In the genomic region with DNA sequence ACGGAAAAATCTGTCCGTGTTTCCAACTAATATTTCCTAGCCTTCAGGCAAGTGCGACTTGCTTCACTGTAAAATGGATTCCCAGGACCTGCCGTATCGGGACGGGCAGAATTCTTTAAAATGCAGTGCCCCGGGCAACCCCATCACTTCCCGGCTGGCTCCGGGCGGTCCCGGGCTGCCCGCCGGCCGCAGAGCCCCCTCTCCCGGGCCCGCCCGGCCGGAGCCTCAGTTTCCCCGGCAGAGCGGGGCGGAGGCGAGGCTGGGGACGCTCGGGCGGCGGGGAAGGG, we compare ENCODE assay signal across 16 cellular contexts.
DNase-seq lines count a peak whose midpoint lies in the region; ATAC-seq and TF ChIP-seq lines count a peak whose summit lies in the region.
"Had no signal": no experiment of that assay in that cellular context is flagged by ENCODE, and none has a peak within 500 bp of the region (broad histone marks: within the 10 kb centered on the region; RNA-seq: fewer than 3 reads in every experiment).

No MANE protein-coding gene starts in this region.

- no peak overlapping the region for H3K9ac ChIP-seq in GM23248

- peaks cover 30% of the 10 kb centered on the region for H3F3A ChIP-seq in GM23248 (ENCODE audit: insufficient read depth)

- TF ChIP-seq POLR2A in heart left ventricle (IDR thresholded peaks at IDR 0.05) (no peak), gastroesophageal sphincter (IDR thresholded peaks at IDR 0.05) (no peak), vagina (IDR thresholded peaks at IDR 0.05) (no peak)

- TF ChIP-seq EP300 in gastroesophageal sphincter (IDR thresholded peaks at IDR 0.05) = no peak

- intact Hi-C loops in heart left ventricle (cut with DNase I) = no loop called here
- intact Hi-C loops in left cardiac atrium (cut with DNase I) = no loop called here
- intact Hi-C loops in vagina (cut with DNase I) = no loop called here

- H3K4me1 ChIP-seq in heart left ventricle = peaks cover 26 to 96% (median 84%) of the 10 kb centered on the region in 12 donors
- H3K4me1 ChIP-seq in gastroesophageal sphincter = peaks cover 7 to 100% (median 70%) of the 10 kb centered on the region in 3 donors
- H3K4me1 ChIP-seq in vagina = peaks cover 93% of the 10 kb centered on the region
- H3K4me1 ChIP-seq in GM23248 (ENCODE audit: insufficient read depth) = peaks cover 63% of the 10 kb centered on the region

- in situ Hi-C loops in GM23248 (cut with MboI) = no loop called here

- H3K27ac ChIP-seq in heart left ventricle (peak overlapping the region; percentile 23 to 100 (median 76)), gastroesophageal sphincter (peak overlapping the region; percentile 22 to 100 (median 98)), vagina (peak overlapping the region; percentile 100), GM23248 (no peak overlapping the region)

- peaks cover 100% of the 10 kb centered on the region for H3K79me2 ChIP-seq in GM23248 (ENCODE audit: insufficient read depth)

- H3K4me3 ChIP-seq in heart left ventricle = peak overlapping the region in 4 of 12 donors; percentile 14 to 41 (median 24)
- peak overlapping the region in 1 of 2 donors; percentile 12 for H3K4me3 ChIP-seq in gastroesophageal sphincter
- peak overlapping the region; percentile 25 for H3K4me3 ChIP-seq in retinal pigment epithelial cell (ENCODE audit: low read length)
- no peak overlapping the region for H3K4me3 ChIP-seq in vagina
- no peak overlapping the region for H3K4me3 ChIP-seq in GM23248
- H3K4me3 ChIP-seq: thyroid gland had no signal

- H3K4me2 ChIP-seq in GM23248 (ENCODE audit: unreplicated experiment) = no peak overlapping the region

- H3K36me3 ChIP-seq in heart left ventricle (peaks cover 0 to 2% (median 0%) of the 10 kb centered on the region in 9 donors), gastroesophageal sphincter (peaks cover 0 to 7% of the 10 kb centered on the region in 2 donors), vagina (no peaks in the 10 kb centered on the region), GM23248 (ENCODE audit: low read depth) (no peaks in the 10 kb centered on the region)
- H3K36me3 ChIP-seq: thyroid gland had no signal

- H3K27me3 ChIP-seq in heart left ventricle (no peaks in the 10 kb centered on the region), gastroesophageal sphincter (no peaks in the 10 kb centered on the region), vagina (no peaks in the 10 kb centered on the region), GM23248 (replicated peaks; ENCODE audit: insufficient read depth) (no peaks in the 10 kb centered on the region)
- H3K27me3 ChIP-seq: thyroid gland had no signal

- H2AFZ ChIP-seq in GM23248 = no peak overlapping the region

- H3K9me2 ChIP-seq in GM23248 (ENCODE audit: insufficient read depth) = no peaks in the 10 kb centered on the region

- TF ChIP-seq CTCF in heart left ventricle (IDR thresholded peaks at IDR 0.05) (no peak), gastroesophageal sphincter (IDR thresholded peaks at IDR 0.05) (no peak), retinal pigment epithelial cell (conservative IDR thresholded peaks at IDR 0.05; ENCODE audit: low read depth, low read length) (no peak), vagina (IDR thresholded peaks at IDR 0.05) (no peak)

- 70 to 82% (median 76%) methylated on average over 18 to 26 of the region's 26 CpGs for WGBS in heart left ventricle, 4 donors
- WGBS in gastroesophageal sphincter (ENCODE audit: low coverage in 1 of 2), 2 donors = 75 to 92% methylated on average over 2 to 4 of the region's 26 CpGs
- 90 to 99% methylated on average over 16 to 26 of the region's 26 CpGs for WGBS in GM23248 (ENCODE audit: low coverage in 1 of 2, low lambda C conversion rate in 2 of 2, missing lambda C conversion rate in 2 of 2), 2 experiments

- H3K9me3 ChIP-seq in heart left ventricle (no peaks in the 10 kb centered on the region), gastroesophageal sphincter (no peaks in the 10 kb centered on the region), vagina (no peaks in the 10 kb centered on the region), GM23248 (ENCODE audit: low read depth) (no peaks in the 10 kb centered on the region)
- H3K9me3 ChIP-seq: thyroid gland had no signal

- ATAC-seq in heart left ventricle = no peak
- ATAC-seq in left cardiac atrium = no peak
- no peak for ATAC-seq in gastroesophageal sphincter

- DNase-seq in heart left ventricle = no peak
- no peak for DNase-seq in left cardiac atrium
- no peak for DNase-seq in retinal pigment epithelial cell (ENCODE audit: low read depth)
- no peak for DNase-seq in vagina (ENCODE audit: extremely low spot score in 2 of 2)
- DNase-seq in activated CD8-positive, alpha-beta memory T cell treated with anti-CD3 and anti-CD28 coated beads for 24 hours = no peak
- no peak for DNase-seq in GM23248
- no peak for DNase-seq in T1000 (lab: John Stamatoyannopoulos, UW)
- DNase-seq: ACHN; activated CD4-positive, alpha-beta memory T cell treated with anti-CD3 and anti-CD28 coated beads for 36 hours; activated naive CD4-positive, alpha-beta T cell treated with anti-CD3 and anti-CD28 coated beads for 36 hours; naive B cell; NCI-H1436; NCI-H510A treated with DMSO at 0.1 percent for 48 hours; T-helper 9 cell; thyroid gland had no signal

- H4K20me1 ChIP-seq in GM23248 (ENCODE audit: insufficient read depth) = no peaks in the 10 kb centered on the region
